ENCODE assay signal across 2 cellular contexts in the genomic region with DNA sequence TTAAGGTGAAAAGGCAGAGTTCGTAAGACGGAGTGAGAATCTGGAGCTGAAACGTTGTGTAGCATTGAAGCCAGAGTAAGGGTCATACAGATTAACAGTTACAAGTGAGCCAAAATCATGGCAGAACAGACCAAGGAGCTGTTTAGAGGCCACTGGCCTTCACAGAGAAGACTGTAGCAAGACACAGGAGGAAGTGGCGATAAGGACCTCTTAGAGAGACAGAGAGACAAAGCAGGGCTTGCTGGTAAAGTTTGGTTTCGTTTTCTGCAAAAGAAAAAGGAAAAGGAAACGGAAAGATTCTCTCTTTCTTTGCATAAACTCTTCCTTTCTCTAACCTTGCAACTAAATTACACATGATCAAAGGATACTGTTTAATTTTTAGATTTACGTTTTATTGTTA.
TF ChIP-seq lines count a peak whose summit lies in the region.

No MANE protein-coding gene starts in this region.

TF ChIP-seq in SK-N-SH, 30 proteins besides CTCF, POLR2A, EP300 and RAD21 (continued from another document):
- TF ChIP-seq, protein P1, sequence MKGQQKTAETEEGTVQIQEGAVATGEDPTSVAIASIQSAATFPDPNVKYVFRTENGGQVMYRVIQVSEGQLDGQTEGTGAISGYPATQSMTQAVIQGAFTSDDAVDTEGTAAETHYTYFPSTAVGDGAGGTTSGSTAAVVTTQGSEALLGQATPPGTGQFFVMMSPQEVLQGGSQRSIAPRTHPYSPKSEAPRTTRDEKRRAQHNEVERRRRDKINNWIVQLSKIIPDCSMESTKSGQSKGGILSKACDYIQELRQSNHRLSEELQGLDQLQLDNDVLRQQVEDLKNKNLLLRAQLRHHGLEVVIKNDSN (IDR thresholded peaks at IDR 0.05; ENCODE audit: borderline replicate concordance, low read depth), result no peak
- TF ChIP-seq, protein P2, sequence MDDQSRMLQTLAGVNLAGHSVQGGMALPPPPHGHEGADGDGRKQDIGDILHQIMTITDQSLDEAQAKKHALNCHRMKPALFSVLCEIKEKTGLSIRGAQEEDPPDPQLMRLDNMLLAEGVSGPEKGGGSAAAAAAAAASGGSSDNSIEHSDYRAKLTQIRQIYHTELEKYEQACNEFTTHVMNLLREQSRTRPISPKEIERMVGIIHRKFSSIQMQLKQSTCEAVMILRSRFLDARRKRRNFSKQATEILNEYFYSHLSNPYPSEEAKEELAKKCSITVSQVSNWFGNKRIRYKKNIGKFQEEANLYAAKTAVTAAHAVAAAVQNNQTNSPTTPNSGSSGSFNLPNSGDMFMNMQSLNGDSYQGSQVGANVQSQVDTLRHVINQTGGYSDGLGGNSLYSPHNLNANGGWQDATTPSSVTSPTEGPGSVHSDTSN (IDR thresholded peaks at IDR 0.05), result no peak
- TF ChIP-seq, protein P3, sequence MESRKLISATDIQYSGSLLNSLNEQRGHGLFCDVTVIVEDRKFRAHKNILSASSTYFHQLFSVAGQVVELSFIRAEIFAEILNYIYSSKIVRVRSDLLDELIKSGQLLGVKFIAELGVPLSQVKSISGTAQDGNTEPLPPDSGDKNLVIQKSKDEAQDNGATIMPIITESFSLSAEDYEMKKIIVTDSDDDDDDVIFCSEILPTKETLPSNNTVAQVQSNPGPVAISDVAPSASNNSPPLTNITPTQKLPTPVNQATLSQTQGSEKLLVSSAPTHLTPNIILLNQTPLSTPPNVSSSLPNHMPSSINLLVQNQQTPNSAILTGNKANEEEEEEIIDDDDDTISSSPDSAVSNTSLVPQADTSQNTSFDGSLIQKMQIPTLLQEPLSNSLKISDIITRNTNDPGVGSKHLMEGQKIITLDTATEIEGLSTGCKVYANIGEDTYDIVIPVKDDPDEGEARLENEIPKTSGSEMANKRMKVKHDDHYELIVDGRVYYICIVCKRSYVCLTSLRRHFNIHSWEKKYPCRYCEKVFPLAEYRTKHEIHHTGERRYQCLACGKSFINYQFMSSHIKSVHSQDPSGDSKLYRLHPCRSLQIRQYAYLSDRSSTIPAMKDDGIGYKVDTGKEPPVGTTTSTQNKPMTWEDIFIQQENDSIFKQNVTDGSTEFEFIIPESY (IDR thresholded peaks at IDR 0.05; ENCODE audit: borderline replicate concordance, low read depth), result no peak
- TF ChIP-seq, protein P4, sequence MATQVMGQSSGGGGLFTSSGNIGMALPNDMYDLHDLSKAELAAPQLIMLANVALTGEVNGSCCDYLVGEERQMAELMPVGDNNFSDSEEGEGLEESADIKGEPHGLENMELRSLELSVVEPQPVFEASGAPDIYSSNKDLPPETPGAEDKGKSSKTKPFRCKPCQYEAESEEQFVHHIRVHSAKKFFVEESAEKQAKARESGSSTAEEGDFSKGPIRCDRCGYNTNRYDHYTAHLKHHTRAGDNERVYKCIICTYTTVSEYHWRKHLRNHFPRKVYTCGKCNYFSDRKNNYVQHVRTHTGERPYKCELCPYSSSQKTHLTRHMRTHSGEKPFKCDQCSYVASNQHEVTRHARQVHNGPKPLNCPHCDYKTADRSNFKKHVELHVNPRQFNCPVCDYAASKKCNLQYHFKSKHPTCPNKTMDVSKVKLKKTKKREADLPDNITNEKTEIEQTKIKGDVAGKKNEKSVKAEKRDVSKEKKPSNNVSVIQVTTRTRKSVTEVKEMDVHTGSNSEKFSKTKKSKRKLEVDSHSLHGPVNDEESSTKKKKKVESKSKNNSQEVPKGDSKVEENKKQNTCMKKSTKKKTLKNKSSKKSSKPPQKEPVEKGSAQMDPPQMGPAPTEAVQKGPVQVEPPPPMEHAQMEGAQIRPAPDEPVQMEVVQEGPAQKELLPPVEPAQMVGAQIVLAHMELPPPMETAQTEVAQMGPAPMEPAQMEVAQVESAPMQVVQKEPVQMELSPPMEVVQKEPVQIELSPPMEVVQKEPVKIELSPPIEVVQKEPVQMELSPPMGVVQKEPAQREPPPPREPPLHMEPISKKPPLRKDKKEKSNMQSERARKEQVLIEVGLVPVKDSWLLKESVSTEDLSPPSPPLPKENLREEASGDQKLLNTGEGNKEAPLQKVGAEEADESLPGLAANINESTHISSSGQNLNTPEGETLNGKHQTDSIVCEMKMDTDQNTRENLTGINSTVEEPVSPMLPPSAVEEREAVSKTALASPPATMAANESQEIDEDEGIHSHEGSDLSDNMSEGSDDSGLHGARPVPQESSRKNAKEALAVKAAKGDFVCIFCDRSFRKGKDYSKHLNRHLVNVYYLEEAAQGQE (IDR thresholded peaks at IDR 0.05; ENCODE audit: low read depth, low read length), result no peak
- TF ChIP-seq MXI1 (IDR thresholded peaks at IDR 0.05; ENCODE audit: low read depth, low read length) (no peak), JUND (IDR thresholded peaks at IDR 0.05) (no peak), GABPA (IDR thresholded peaks at IDR 0.05; ENCODE audit: low read depth) (no peak), FOXM1 (IDR thresholded peaks at IDR 0.05; ENCODE audit: low read depth) (no peak), RFX5 (IDR thresholded peaks at IDR 0.05; ENCODE audit: low read length) (no peak), FOSL2 (IDR thresholded peaks at IDR 0.05; ENCODE audit: borderline replicate concordance, low read depth) (no peak)
- TF ChIP-seq, protein P5, sequence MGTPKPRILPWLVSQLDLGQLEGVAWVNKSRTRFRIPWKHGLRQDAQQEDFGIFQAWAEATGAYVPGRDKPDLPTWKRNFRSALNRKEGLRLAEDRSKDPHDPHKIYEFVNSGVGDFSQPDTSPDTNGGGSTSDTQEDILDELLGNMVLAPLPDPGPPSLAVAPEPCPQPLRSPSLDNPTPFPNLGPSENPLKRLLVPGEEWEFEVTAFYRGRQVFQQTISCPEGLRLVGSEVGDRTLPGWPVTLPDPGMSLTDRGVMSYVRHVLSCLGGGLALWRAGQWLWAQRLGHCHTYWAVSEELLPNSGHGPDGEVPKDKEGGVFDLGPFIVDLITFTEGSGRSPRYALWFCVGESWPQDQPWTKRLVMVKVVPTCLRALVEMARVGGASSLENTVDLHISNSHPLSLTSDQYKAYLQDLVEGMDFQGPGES (IDR thresholded peaks at IDR 0.05; ENCODE audit: low read depth, low read length), result no peak

TF ChIP-seq in SK-N-SH treated with all-trans-retinoic acid at 6 μM for 48 hours, 23 proteins besides CTCF, POLR2A, EP300 and RAD21 (continued from another document):
- TF ChIP-seq TCF4 (CRISPR knock-in tag; IDR thresholded peaks at IDR 0.05; ENCODE audit: borderline replicate concordance) (no peak), ZNF565 (CRISPR knock-in tag; conservative IDR thresholded peaks at IDR 0.05; ENCODE audit: low read depth) (no peak), ARNTL (CRISPR knock-in tag; IDR thresholded peaks at IDR 0.05; ENCODE audit: borderline replicate concordance, low read depth) (no peak)
